In the genomic region with DNA sequence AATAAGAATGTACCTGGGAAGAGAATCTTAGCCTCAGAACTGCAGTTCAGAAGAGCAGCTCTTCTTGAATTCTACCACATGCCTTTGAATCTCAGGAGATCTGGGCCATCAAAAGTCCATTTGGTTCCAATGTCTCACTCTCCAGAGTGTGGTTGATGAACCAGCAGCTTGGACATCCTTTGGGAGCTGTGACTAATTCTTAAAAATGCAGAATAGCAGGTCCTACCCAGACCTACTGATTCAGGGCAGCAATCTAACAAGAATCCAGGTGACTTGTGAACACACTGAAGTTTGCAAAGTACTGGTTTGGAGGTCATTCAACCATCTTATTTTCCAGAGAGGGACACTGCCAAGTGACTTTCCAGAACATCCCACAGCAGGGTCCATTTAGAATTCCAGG, we compare ENCODE assay signal across 14 cellular contexts.
DNase-seq lines count a peak whose midpoint lies in the region; ATAC-seq and TF ChIP-seq lines count a peak whose summit lies in the region.
"Had no signal": no experiment of that assay in that cellular context is flagged by ENCODE, and none has a peak within 500 bp of the region (broad histone marks: within the 10 kb centered on the region; RNA-seq: fewer than 3 reads in every experiment).

No MANE protein-coding gene starts in this region.

- H3K9me2 ChIP-seq in PC-3 (replicated peaks; ENCODE audit: low read length) = no peaks in the 10 kb centered on the region

- H3K27me3 ChIP-seq in PC-3 (ENCODE audit: low read length) (peaks cover 14% of the 10 kb centered on the region), dorsolateral prefrontal cortex (no peaks in the 10 kb centered on the region)

- no peaks in the 10 kb centered on the region for H4K20me1 ChIP-seq in PC-3 (ENCODE audit: low read length)

- no peaks in the 10 kb centered on the region for H3K9me3 ChIP-seq in PC-3 (ENCODE audit: low read length)
- H3K9me3 ChIP-seq: Caco-2 had no signal

- TF ChIP-seq CTCF in PC-3 (conservative IDR thresholded peaks at IDR 0.05; ENCODE audit: low read depth, low read length) (no peak), epithelial cell of esophagus (IDR thresholded peaks at IDR 0.05; ENCODE audit: insufficient read depth, low read depth, low read length, missing control alignments) (no peak), dorsolateral prefrontal cortex (IDR thresholded peaks at IDR 0.05 in 54 of 56, conservative IDR thresholded peaks at IDR 0.05 in 2 of 56; ENCODE audit: low read depth in 1 of 56, partially characterized antibody in 56 of 56) (no peak)

- no peaks in the 10 kb centered on the region for H3F3A ChIP-seq in PC-3 (ENCODE audit: low read length, unreplicated experiment)

- no peaks in the 10 kb centered on the region for H3K4me1 ChIP-seq in PC-3 (ENCODE audit: insufficient read depth, low read length)
- H3K4me1 ChIP-seq: Caco-2 had no signal

- H3K4me2 ChIP-seq in PC-3 (ENCODE audit: low read length) = no peak overlapping the region

- no peak overlapping the region for H3K9ac ChIP-seq in PC-3 (ENCODE audit: low read length)
- H3K9ac ChIP-seq: GM23248 had no signal

- H3K27ac ChIP-seq in PC-3 (ENCODE audit: low read length) (no peak overlapping the region), dorsolateral prefrontal cortex (no peak overlapping the region)
- H3K27ac ChIP-seq: GM23248 had no signal

- ATAC-seq in PC-3 = no peak
- no peak for ATAC-seq in activated CD4-positive, CD25-positive, alpha-beta regulatory T cell treated with anti-CD3 and anti-CD28 coated beads, Interleukin-2, amount 50 U/mL, for 24 hours

- DNase-seq in PC-3 (peak; percentile 23), epithelial cell of esophagus (ENCODE audit: low read depth) (peak; percentile 64), kidney tubule cell (ENCODE audit: low spot score) (peak; percentile 40), dorsolateral prefrontal cortex (no peak)
- no peak for DNase-seq in activated T-cell treated with anti-CD3 and anti-CD28 coated beads, Interleukin-2, amount 50 U/mL, for 1 hour
- DNase-seq: C1 segment of cervical spinal cord; Caco-2; CD4-positive, alpha-beta memory T cell; DMS153; DND-41; GM23248; H7; HCEC 1CT had no signal

- H3K79me2 ChIP-seq in PC-3 (ENCODE audit: low read length) = no peaks in the 10 kb centered on the region

- CTCF ChIA-PET in PC-3 (lab: Charles Lee) = no interaction called here

- H2AFZ ChIP-seq in PC-3 (ENCODE audit: low read length) = no peak overlapping the region
- H2AFZ ChIP-seq: GM23248 had no signal

- BruUV-seq in PC-3 (replicated peaks; lab: Mats Ljungman, UMichigan) = no TSS peak

- POLR2A ChIA-PET in PC-3 (lab: Charles Lee; ENCODE audit: unreplicated experiment) = no interaction called here

- no peak overlapping the region for H3K4me3 ChIP-seq in PC-3 (ENCODE audit: low read length)
- H3K4me3 ChIP-seq in epithelial cell of esophagus (ENCODE audit: low read length) = no peak overlapping the region
- H3K4me3 ChIP-seq in dorsolateral prefrontal cortex = no peak overlapping the region
- H3K4me3 ChIP-seq: GM23248 had no signal

- intact Hi-C loops in PC-3 (cut with micrococcal nuclease) (no loop called here), dorsolateral prefrontal cortex (cut with DNase I) (no loop called here)

- no peaks in the 10 kb centered on the region for H3K36me3 ChIP-seq in PC-3 (ENCODE audit: low read depth, low read length)

Comparison
In these comparisons a context has a peak if more than half of its experiments do, and no peak if none do; other contexts are left out.
1. DNase-seq: peak in PC-3 (single experiment), epithelial cell of esophagus (single experiment) and kidney tubule cell (single experiment); none in activated T-cell treated with anti-CD3 and anti-CD28 coated beads, Interleukin-2, amount 50 U/mL, for 1 hour (single experiment) and dorsolateral prefrontal cortex (0 of 10).